Comparison of ENCODE assay signal across 1 cellular context in the genomic region with DNA sequence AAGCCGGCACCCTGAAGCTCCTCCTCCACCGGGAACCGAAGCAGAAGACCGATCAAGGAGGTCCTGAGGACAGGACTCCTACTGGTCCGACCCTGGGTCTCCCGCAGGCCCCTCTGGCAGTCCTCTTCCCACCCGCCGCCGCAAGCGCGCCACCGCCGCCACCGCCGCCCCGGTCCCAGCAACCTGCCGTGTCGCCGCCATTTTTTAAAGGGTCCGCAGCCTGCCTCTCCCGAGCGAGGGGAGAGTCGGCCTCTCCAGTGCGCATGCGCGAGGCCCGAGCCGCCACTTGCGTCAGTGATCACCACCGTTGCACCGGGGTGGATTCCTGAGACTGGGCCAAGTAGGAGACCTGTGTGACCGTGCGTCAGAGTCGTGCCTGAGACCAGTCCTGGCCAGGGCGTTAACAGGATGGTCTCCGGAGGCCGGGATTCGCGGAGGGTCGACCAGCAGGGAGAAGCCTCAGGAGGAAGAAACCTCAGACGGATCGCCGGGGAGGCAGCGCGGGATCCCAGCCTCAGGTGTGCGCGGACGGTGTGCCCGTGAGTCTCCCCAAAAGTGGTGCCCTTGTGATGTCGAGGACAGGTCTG.
A peak's percentile ranks its signal among the peaks of the same experiment; 100 is the strongest.
TF ChIP-seq lines count a peak whose summit lies in the region.

No MANE protein-coding gene starts in this region.

TF ChIP-seq in K562, 482 proteins besides CTCF, POLR2A, EP300 and RAD21 (continued from another document):
- TF ChIP-seq, protein P1, sequence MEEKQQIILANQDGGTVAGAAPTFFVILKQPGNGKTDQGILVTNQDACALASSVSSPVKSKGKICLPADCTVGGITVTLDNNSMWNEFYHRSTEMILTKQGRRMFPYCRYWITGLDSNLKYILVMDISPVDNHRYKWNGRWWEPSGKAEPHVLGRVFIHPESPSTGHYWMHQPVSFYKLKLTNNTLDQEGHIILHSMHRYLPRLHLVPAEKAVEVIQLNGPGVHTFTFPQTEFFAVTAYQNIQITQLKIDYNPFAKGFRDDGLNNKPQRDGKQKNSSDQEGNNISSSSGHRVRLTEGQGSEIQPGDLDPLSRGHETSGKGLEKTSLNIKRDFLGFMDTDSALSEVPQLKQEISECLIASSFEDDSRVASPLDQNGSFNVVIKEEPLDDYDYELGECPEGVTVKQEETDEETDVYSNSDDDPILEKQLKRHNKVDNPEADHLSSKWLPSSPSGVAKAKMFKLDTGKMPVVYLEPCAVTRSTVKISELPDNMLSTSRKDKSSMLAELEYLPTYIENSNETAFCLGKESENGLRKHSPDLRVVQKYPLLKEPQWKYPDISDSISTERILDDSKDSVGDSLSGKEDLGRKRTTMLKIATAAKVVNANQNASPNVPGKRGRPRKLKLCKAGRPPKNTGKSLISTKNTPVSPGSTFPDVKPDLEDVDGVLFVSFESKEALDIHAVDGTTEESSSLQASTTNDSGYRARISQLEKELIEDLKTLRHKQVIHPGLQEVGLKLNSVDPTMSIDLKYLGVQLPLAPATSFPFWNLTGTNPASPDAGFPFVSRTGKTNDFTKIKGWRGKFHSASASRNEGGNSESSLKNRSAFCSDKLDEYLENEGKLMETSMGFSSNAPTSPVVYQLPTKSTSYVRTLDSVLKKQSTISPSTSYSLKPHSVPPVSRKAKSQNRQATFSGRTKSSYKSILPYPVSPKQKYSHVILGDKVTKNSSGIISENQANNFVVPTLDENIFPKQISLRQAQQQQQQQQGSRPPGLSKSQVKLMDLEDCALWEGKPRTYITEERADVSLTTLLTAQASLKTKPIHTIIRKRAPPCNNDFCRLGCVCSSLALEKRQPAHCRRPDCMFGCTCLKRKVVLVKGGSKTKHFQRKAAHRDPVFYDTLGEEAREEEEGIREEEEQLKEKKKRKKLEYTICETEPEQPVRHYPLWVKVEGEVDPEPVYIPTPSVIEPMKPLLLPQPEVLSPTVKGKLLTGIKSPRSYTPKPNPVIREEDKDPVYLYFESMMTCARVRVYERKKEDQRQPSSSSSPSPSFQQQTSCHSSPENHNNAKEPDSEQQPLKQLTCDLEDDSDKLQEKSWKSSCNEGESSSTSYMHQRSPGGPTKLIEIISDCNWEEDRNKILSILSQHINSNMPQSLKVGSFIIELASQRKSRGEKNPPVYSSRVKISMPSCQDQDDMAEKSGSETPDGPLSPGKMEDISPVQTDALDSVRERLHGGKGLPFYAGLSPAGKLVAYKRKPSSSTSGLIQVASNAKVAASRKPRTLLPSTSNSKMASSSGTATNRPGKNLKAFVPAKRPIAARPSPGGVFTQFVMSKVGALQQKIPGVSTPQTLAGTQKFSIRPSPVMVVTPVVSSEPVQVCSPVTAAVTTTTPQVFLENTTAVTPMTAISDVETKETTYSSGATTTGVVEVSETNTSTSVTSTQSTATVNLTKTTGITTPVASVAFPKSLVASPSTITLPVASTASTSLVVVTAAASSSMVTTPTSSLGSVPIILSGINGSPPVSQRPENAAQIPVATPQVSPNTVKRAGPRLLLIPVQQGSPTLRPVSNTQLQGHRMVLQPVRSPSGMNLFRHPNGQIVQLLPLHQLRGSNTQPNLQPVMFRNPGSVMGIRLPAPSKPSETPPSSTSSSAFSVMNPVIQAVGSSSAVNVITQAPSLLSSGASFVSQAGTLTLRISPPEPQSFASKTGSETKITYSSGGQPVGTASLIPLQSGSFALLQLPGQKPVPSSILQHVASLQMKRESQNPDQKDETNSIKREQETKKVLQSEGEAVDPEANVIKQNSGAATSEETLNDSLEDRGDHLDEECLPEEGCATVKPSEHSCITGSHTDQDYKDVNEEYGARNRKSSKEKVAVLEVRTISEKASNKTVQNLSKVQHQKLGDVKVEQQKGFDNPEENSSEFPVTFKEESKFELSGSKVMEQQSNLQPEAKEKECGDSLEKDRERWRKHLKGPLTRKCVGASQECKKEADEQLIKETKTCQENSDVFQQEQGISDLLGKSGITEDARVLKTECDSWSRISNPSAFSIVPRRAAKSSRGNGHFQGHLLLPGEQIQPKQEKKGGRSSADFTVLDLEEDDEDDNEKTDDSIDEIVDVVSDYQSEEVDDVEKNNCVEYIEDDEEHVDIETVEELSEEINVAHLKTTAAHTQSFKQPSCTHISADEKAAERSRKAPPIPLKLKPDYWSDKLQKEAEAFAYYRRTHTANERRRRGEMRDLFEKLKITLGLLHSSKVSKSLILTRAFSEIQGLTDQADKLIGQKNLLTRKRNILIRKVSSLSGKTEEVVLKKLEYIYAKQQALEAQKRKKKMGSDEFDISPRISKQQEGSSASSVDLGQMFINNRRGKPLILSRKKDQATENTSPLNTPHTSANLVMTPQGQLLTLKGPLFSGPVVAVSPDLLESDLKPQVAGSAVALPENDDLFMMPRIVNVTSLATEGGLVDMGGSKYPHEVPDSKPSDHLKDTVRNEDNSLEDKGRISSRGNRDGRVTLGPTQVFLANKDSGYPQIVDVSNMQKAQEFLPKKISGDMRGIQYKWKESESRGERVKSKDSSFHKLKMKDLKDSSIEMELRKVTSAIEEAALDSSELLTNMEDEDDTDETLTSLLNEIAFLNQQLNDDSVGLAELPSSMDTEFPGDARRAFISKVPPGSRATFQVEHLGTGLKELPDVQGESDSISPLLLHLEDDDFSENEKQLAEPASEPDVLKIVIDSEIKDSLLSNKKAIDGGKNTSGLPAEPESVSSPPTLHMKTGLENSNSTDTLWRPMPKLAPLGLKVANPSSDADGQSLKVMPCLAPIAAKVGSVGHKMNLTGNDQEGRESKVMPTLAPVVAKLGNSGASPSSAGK (IDR thresholded peaks at IDR 0.05) = peak; percentile 82
